16 cellular contexts compared by ENCODE assay signal in genomic region chr3:13578246-13578645, GRCh38. TPM values are rescaled to one million over a fixed set of nuclear protein-coding genes. Genes with fewer than 3 reads are reported as not detected.
DNase-seq lines count a peak whose midpoint lies in the region; ATAC-seq, FAIRE-seq and TF ChIP-seq lines count a peak whose summit lies in the region.
"Had no signal": no experiment of that assay in that cellular context is flagged by ENCODE, and none has a peak within 500 bp of the region (broad histone marks: within the 10 kb centered on the region; RNA-seq: fewer than 3 reads in every experiment).

No MANE protein-coding gene starts in this region.

- ATAC-seq in foreskin keratinocyte: peak; percentile 17
- ATAC-seq: CD8-positive, alpha-beta T cell; GM23338 had no signal

- H3F3A ChIP-seq in smooth muscle cell (ENCODE audit: low read depth): no peaks in the 10 kb centered on the region

- H3K27ac ChIP-seq in foreskin keratinocyte: no peak overlapping the region
- H3K27ac ChIP-seq in smooth muscle cell (ENCODE audit: low read depth): peak overlapping the region; percentile 34
- no peak overlapping the region for H3K27ac ChIP-seq in prostate gland
- H3K27ac ChIP-seq: 22Rv1 had no signal

- peaks cover 10% of the 10 kb centered on the region for H3K27me3 ChIP-seq in foreskin keratinocyte
- H3K27me3 ChIP-seq in smooth muscle cell (ENCODE audit: low read depth): no peaks in the 10 kb centered on the region
- H3K27me3 ChIP-seq in prostate gland (replicated peaks; ENCODE audit: insufficient read depth): no peaks in the 10 kb centered on the region

- TF ChIP-seq CTCF in foreskin keratinocyte (conservative IDR thresholded peaks at IDR 0.05): no peak
- no peak for TF ChIP-seq CTCF in smooth muscle cell (IDR thresholded peaks at IDR 0.05; ENCODE audit: borderline replicate concordance, insufficient read depth, poor library complexity, severe bottlenecking)
- no peak for TF ChIP-seq CTCF in prostate gland (IDR thresholded peaks at IDR 0.05)

- peaks cover 49% of the 10 kb centered on the region for H4K20me1 ChIP-seq in smooth muscle cell (ENCODE audit: low read depth)

- TF ChIP-seq POLR2A in prostate gland (IDR thresholded peaks at IDR 0.05): no peak

- H3K36me3 ChIP-seq in smooth muscle cell (ENCODE audit: low read depth) (no peaks in the 10 kb centered on the region), prostate gland (no peaks in the 10 kb centered on the region)

- H3K4me3 ChIP-seq in smooth muscle cell (no peak overlapping the region), prostate gland (no peak overlapping the region)
- H3K4me3 ChIP-seq: GM23338 had no signal

- no peak for FAIRE-seq in RCC 7860 (lab: Jason Lieb, UNC)
- FAIRE-seq: D721Med had no signal

- intact Hi-C loops in prostate gland (cut with DNase I): no loop called here

- no peak overlapping the region for H3K4me2 ChIP-seq in smooth muscle cell
- H3K4me2 ChIP-seq: GM23338 had no signal

- H3K79me2 ChIP-seq in smooth muscle cell (ENCODE audit: low read depth): peaks cover 17% of the 10 kb centered on the region

- H3K9me3 ChIP-seq in smooth muscle cell (replicated peaks; ENCODE audit: low read depth) (no peaks in the 10 kb centered on the region), prostate gland (no peaks in the 10 kb centered on the region)

- no peak overlapping the region for H3K9ac ChIP-seq in smooth muscle cell (ENCODE audit: low read depth)

- peak; percentile 33 for DNase-seq in EH (ENCODE audit: low read depth)
- DNase-seq in RCC 7860 (ENCODE audit: low spot score): peak; percentile 5
- DNase-seq in foreskin keratinocyte: no peak
- DNase-seq in smooth muscle cell (lab: John Stamatoyannopoulos, UW; ENCODE audit: unreplicated experiment): no peak
- no peak for DNase-seq in NCI-H226
- no peak for DNase-seq in prostate gland (ENCODE audit: low spot score)
- no peak for DNase-seq in NCI-H524 (lab: John Stamatoyannopoulos, UW)
- DNase-seq: CD8-positive, alpha-beta T cell; COR-L47; DMS153; DND-41; H7 had no signal

- 26% methylated on average over 2 of the region's 2 CpGs for WGBS in smooth muscle cell (ENCODE audit: low lambda C conversion rate)
- WGBS in prostate gland: 75% methylated on average over 2 of the region's 2 CpGs

- H3K4me1 ChIP-seq in foreskin keratinocyte (peaks cover 8% of the 10 kb centered on the region), smooth muscle cell (ENCODE audit: low read depth) (peaks cover 14% of the 10 kb centered on the region), prostate gland (replicated peaks) (no peaks in the 10 kb centered on the region)

- H2AFZ ChIP-seq in smooth muscle cell (ENCODE audit: low read depth): no peak overlapping the region
- H2AFZ ChIP-seq: GM23338 had no signal

RNA-seq across cellular contexts. Expression of gene FBLN2, which starts 29.3 kb away (rescaled TPM):
- total RNA-seq in foreskin keratinocyte (4.0 and 5.5 TPM in 2 replicates), smooth muscle cell (159 and 178 TPM in 2 replicates), prostate gland (100 to 1,000 TPM in 1 of 2 donors, 10 to 100 TPM in 1; 12.8 to 318 TPM)
- polyA plus RNA-seq in foreskin keratinocyte (2.8 and 4.1 TPM in 2 replicates), smooth muscle cell (249 and 390 TPM in 2 replicates)
- polyA plus RNA-seq: CD14-positive monocyte had no signal

Comparison
In these comparisons a context has a peak if more than half of its experiments do, and no peak if none do; other contexts are left out.
1. DNase-seq: peak in EH (single experiment) and RCC 7860 (single experiment); none in foreskin keratinocyte (0 of 2), smooth muscle cell (single experiment), NCI-H226 (single experiment), prostate gland (single experiment) and NCI-H524 (0 of 2).